ENCODE assay signal across 13 cellular contexts in the genomic region with DNA sequence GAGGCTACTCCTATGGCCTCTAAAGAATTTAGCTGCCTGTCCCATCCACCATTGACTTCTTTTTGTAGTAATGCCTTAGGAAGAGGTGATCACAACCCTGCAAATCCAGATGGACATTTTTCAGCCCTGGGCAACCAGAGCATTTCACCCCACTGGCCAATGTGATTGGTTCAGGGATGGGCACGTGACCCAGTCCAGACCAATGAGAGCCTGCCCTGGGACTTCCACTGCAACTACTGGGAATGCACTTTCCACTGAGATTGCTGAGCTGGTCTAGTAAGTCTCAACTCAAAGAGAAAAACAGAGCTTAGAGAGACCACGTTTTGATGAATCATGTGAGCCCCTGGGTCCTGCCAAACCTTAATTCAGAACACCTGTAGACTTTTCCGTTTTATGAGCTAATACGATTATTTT. TPM values are rescaled to one million over a fixed set of nuclear protein-coding genes. Genes with fewer than 3 reads are reported as not detected.
A peak's percentile ranks its signal among the peaks of the same experiment; 100 is the strongest.
DNase-seq lines count a peak whose midpoint lies in the region; ATAC-seq, FAIRE-seq and TF ChIP-seq lines count a peak whose summit lies in the region.
"Had no signal": no experiment of that assay in that cellular context is flagged by ENCODE, and none has a peak within 500 bp of the region (broad histone marks: within the 10 kb centered on the region; RNA-seq: fewer than 3 reads in every experiment).

No MANE protein-coding gene starts in this region.

- no peak overlapping the region for H3K4me3 Mint-ChIP-seq in natural killer cell
- H3K4me3 Mint-ChIP-seq: activated naive CD8-positive, alpha-beta T cell treated with anti-CD3 and anti-CD28 coated beads for 36 hours had no signal

- H3K9me3 ChIP-seq in HCT116 (ENCODE audit: control insufficient read depth in 1 of 2, insufficient read depth in 1 of 2, low read depth in 1 of 2, low read length in 2 of 2) (no peaks in the 10 kb centered on the region), kidney (ENCODE audit: control insufficient read depth in 1 of 2, low read length in 2 of 2) (no peaks in the 10 kb centered on the region)

- H3K36me3 ChIP-seq in BJ (ENCODE audit: control insufficient read depth, insufficient read depth, low read length), result peaks cover 14% of the 10 kb centered on the region
- H3K36me3 ChIP-seq in HCT116 (ENCODE audit: control insufficient read depth in 1 of 2, insufficient read depth in 2 of 2, low read length in 2 of 2), result peaks cover 11 to 21% of the 10 kb centered on the region in 2 experiments; a peak in 3 of 4 replicates
- peaks cover 0 to 3% of the 10 kb centered on the region in 2 donors for H3K36me3 ChIP-seq in kidney (ENCODE audit: control insufficient read depth in 1 of 2, insufficient read depth in 2 of 2, low read length in 2 of 2)

- H3K4me2 ChIP-seq in HCT116 (ENCODE audit: low read length), result no peak overlapping the region

- ATAC-seq in HCT116, result peak; percentile 63
- no peak for ATAC-seq in HG03520 (IDR thresholded peaks at IDR 0.05; ENCODE audit: unreplicated experiment)
- no peak for ATAC-seq in natural killer cell

- H3K27ac Mint-ChIP-seq in natural killer cell, result peak overlapping the region in 1 of 2 donors; percentile 29
- H3K27ac Mint-ChIP-seq: activated naive CD8-positive, alpha-beta T cell treated with anti-CD3 and anti-CD28 coated beads for 36 hours had no signal

- H3K9me2 ChIP-seq in HCT116 (ENCODE audit: insufficient read depth), result no peaks in the 10 kb centered on the region

- H3K27me3 ChIP-seq in BJ (ENCODE audit: control insufficient read depth, insufficient read depth, low read length) (no peaks in the 10 kb centered on the region), HCT116 (ENCODE audit: insufficient read depth, low read length) (no peaks in the 10 kb centered on the region)

- H3K9me3 Mint-ChIP-seq in natural killer cell, result no peaks in the 10 kb centered on the region
- H3K9me3 Mint-ChIP-seq: activated naive CD8-positive, alpha-beta T cell treated with anti-CD3 and anti-CD28 coated beads for 36 hours had no signal

- RAD21 ChIA-PET in HCT116 (lab: Charles Lee; ENCODE audit: low non-redundant PET in 1 of 2, low total read pairs in 2 of 2, uncharacterized antibody in 2 of 2, unreplicated experiment in 2 of 2), result interaction anchor here (0.6 to 3.0 kb wide), 5 partner anchors 47 to 57 kb away, joined by 3 to 19 read pairs (median 9); no protein-coding TSS in a partner anchor

- DNase-seq in BJ (ENCODE audit: low read depth), result peak; percentile 77
- no peak for DNase-seq in HCT116 (ENCODE audit: low read depth, low spot score)
- DNase-seq in kidney, result peak; percentile 18
- DNase-seq in HuH-7.5 (ENCODE audit: low spot score), result no peak
- DNase-seq in activated CD8-positive, alpha-beta memory T cell treated with anti-CD3 and anti-CD28 coated beads for 24 hours, result no peak
- no peak for DNase-seq in natural killer cell
- DNase-seq: activated CD4-positive, alpha-beta T cell treated with anti-CD3 and anti-CD28 coated beads, Interleukin-2, amount 50 U/mL, for 1 hour; activated naive CD8-positive, alpha-beta T cell treated with anti-CD3 and anti-CD28 coated beads for 36 hours; occipital lobe; stimulated activated CD4-positive, alpha-beta T cell treated with anti-CD3 and anti-CD28 coated beads, Interleukin-4, amount 100 ng/mL, for 1 hour had no signal

- H3K4me1 Mint-ChIP-seq in natural killer cell, result peaks cover 5% of the 10 kb centered on the region in 2 donors

- intact Hi-C loops in HCT116 (cut with micrococcal nuclease), result loop anchor here (1.0 to 5.0 kb wide), 3 partner anchors 47 to 340 kb away; no protein-coding TSS in a partner anchor
- intact Hi-C loops in kidney (cut with DNase I), result no loop called here
- intact Hi-C loops in natural killer cell (cut with micrococcal nuclease), result loop anchor here (1.0 kb wide), 1 partner anchor 47 kb away; no protein-coding TSS in a partner anchor

- TF ChIP-seq RAD21 in HCT116 (IDR thresholded peaks at IDR 0.05; ENCODE audit: low read depth), result no peak

- H3K9ac ChIP-seq in HCT116 (ENCODE audit: low read length) (no peak overlapping the region), kidney (ENCODE audit: low read length in 2 of 2) (no peak overlapping the region)

- POLR2A ChIA-PET in BJ (lab: Charles Lee), result interaction anchor here (0.6 kb wide), 1 partner anchor 570 kb away, joined by 5 read pairs; no protein-coding TSS in a partner anchor
- POLR2A ChIA-PET in HCT116 (lab: Charles Lee), result no interaction called here

- CTCF ChIA-PET in BJ (lab: Yijun Ruan, JAX), result interaction anchor here (0.7 to 9.1 kb wide), 9 partner anchors 17 to 57 kb away, joined by 3 to 169 read pairs (median 5); no protein-coding TSS in a partner anchor
- CTCF ChIA-PET in HCT116 (lab: Charles Lee), result interaction anchor here (0.9 to 4.9 kb wide), 3 partner anchors 12 to 57 kb away, joined by 4 to 78 read pairs (median 59); no protein-coding TSS in a partner anchor

- no peak overlapping the region for H3K4me3 ChIP-seq in BJ (ENCODE audit: low read depth, low read length)
- no peak overlapping the region for H3K4me3 ChIP-seq in HCT116 (replicated peaks in 1 of 2; ENCODE audit: low read depth in 1 of 2, low read length in 2 of 2)
- no peak overlapping the region for H3K4me3 ChIP-seq in kidney (ENCODE audit: low read length in 2 of 2)

- peaks cover 8% of the 10 kb centered on the region for H3K36me3 Mint-ChIP-seq in natural killer cell

- TF ChIP-seq POLR2A in HCT116 (IDR thresholded peaks at IDR 0.05; ENCODE audit: borderline replicate concordance, extremely low read depth, insufficient read depth, insufficient read length), result no peak

- H3K79me2 ChIP-seq in HCT116 (ENCODE audit: insufficient read depth, low read length), result 0 out of 2 replicates have a peak, but pooled peaks cover 2% of the 10 kb centered on the region

- H2AFZ ChIP-seq in HCT116 (ENCODE audit: low read depth, low read length, poor library complexity, severe bottlenecking), result no peak overlapping the region

- H4K20me1 ChIP-seq in HCT116 (ENCODE audit: insufficient read depth), result no peaks in the 10 kb centered on the region

- TF ChIP-seq CTCF in BJ (IDR thresholded peaks at IDR 0.05; ENCODE audit: insufficient read depth, low read depth, low read length), result no peak
- no peak for TF ChIP-seq CTCF in HCT116 (IDR thresholded peaks at IDR 0.05 in 2 of 3, conservative IDR thresholded peaks at IDR 0.05 in 1 of 3; ENCODE audit: borderline replicate concordance in 1 of 3, insufficient read depth in 1 of 3, low read depth in 2 of 3, low read length in 2 of 3)
- TF ChIP-seq CTCF in VCaP (conservative IDR thresholded peaks at IDR 0.05), result no peak
- no peak for TF ChIP-seq CTCF in kidney (IDR thresholded peaks at IDR 0.05; ENCODE audit: borderline replicate concordance, extremely low read depth, insufficient read depth)
- TF ChIP-seq CTCF in natural killer cell (IDR thresholded peaks at IDR 0.05), result no peak

- peaks cover 1 to 10% of the 10 kb centered on the region in 2 experiments for H3K4me1 ChIP-seq in HCT116 (ENCODE audit: control insufficient read depth in 1 of 2, insufficient read depth in 2 of 2, low read length in 2 of 2)
- H3K4me1 ChIP-seq in kidney (ENCODE audit: control insufficient read depth in 1 of 2, insufficient read depth in 1 of 2, low read depth in 1 of 2, low read length in 2 of 2), result peaks cover 5 to 6% of the 10 kb centered on the region in 2 donors

- TSS peak; percentile 9 for BruUV-seq in HCT116 (replicated peaks; lab: Mats Ljungman, UMichigan)

- H3K27ac ChIP-seq in HCT116 (ENCODE audit: low read depth, low read length) (no peak overlapping the region), VCaP (peak overlapping the region; percentile 88; the same call in 1 of the 2 replicates), kidney (ENCODE audit: low read depth in 2 of 2, low read length in 2 of 2) (no peak overlapping the region)

- no peak for FAIRE-seq in kidney (lab: Jason Lieb, UNC)
- FAIRE-seq: RCC 7860 had no signal

- H3K27me3 Mint-ChIP-seq in natural killer cell (ENCODE audit: low read depth in 2 of 2), result no peaks in the 10 kb centered on the region
- H3K27me3 Mint-ChIP-seq: activated naive CD8-positive, alpha-beta T cell treated with anti-CD3 and anti-CD28 coated beads for 36 hours had no signal

TF ChIP-seq in HCT116, 20 proteins besides CTCF, POLR2A, EP300 and RAD21 (continues in another document):
- TF ChIP-seq SRF (IDR thresholded peaks at IDR 0.05; ENCODE audit: low read depth) (no peak), EGR1 (IDR thresholded peaks at IDR 0.05; ENCODE audit: low read depth) (no peak), CBX3 (IDR thresholded peaks at IDR 0.05; ENCODE audit: low read depth) (no peak), EZH2phosphoT487 (IDR thresholded peaks at IDR 0.05; ENCODE audit: borderline replicate concordance) (no peak), ELF1 (IDR thresholded peaks at IDR 0.05; ENCODE audit: borderline replicate concordance, low read depth) (no peak)

RNA-seq across cellular contexts. Expression of a gene that starts 8.9 kb away (rescaled TPM):
- polyA plus RNA-seq in BJ (2011; rRNA removed) (101 and 138 TPM in 2 replicates), kidney (ENCODE audit: insufficient read depth, low read depth, low replicate concordance) (105 TPM)
- 48.3 and 62.0 TPM in 2 replicates for polyA minus RNA-seq in BJ (2011; rRNA and poly(A)+ RNA removed)
- total RNA-seq in HCT116 (2021; ENCODE audit: unreplicated experiment) (114 TPM), kidney (99.1 TPM), natural killer cell (100 to 1,000 TPM; 194 to 238 (median 236) TPM)
- 69.3 and 94.4 TPM in 2 replicates for polyA plus RNA-seq in HCT116 (2012)

RNA-seq across cellular contexts. Expression of a gene that starts 31.7 kb away (rescaled TPM):
- 26.1 and 52.3 TPM in 2 replicates for polyA plus RNA-seq in BJ (2011; rRNA removed)
- 54.5 and 98.1 TPM in 2 replicates for polyA minus RNA-seq in BJ (2011; rRNA and poly(A)+ RNA removed)
- total RNA-seq in HCT116 (2021; ENCODE audit: unreplicated experiment), result 31.9 TPM
- 43.0 and 49.4 TPM in 2 replicates for polyA plus RNA-seq in HCT116 (2012)
- 16.3 TPM for total RNA-seq in kidney
- polyA plus RNA-seq in kidney (ENCODE audit: insufficient read depth, low read depth, low replicate concordance), result 18.3 TPM
- 10 to 100 TPM; 27.4 to 32.8 (median 31.5) TPM for total RNA-seq in natural killer cell

Comparison
In these comparisons a context has a peak if more than half of its experiments do, and no peak if none do; other contexts are left out.
1. DNase-seq: peak in BJ (single experiment) and kidney (single experiment); none in HCT116 (single experiment), HuH-7.5 (single experiment), activated CD8-positive, alpha-beta memory T cell treated with anti-CD3 and anti-CD28 coated beads for 24 hours (single experiment) and natural killer cell (single experiment).